ENCODE assay signal across 1 cellular context in genomic region chr2:9949992-9950520, GRCh38.
TF ChIP-seq lines count a peak whose summit lies in the region.

No MANE protein-coding gene starts in this region.

TF ChIP-seq in GM23338, 12 proteins besides CTCF, POLR2A, EP300 and RAD21 (continued from another document):
- TF ChIP-seq ZNF462 (CRISPR knock-in tag; IDR thresholded peaks at IDR 0.05) (no peak), EZH2 (IDR thresholded peaks at IDR 0.05; ENCODE audit: low read depth, unreplicated experiment) (no peak), REST (IDR thresholded peaks at IDR 0.05; ENCODE audit: unreplicated experiment) (no peak), ZNF114 (CRISPR knock-in tag; IDR thresholded peaks at IDR 0.05) (no peak), ETS1 (IDR thresholded peaks at IDR 0.05) (no peak)
